10 cellular contexts compared by ENCODE assay signal in the genomic region with DNA sequence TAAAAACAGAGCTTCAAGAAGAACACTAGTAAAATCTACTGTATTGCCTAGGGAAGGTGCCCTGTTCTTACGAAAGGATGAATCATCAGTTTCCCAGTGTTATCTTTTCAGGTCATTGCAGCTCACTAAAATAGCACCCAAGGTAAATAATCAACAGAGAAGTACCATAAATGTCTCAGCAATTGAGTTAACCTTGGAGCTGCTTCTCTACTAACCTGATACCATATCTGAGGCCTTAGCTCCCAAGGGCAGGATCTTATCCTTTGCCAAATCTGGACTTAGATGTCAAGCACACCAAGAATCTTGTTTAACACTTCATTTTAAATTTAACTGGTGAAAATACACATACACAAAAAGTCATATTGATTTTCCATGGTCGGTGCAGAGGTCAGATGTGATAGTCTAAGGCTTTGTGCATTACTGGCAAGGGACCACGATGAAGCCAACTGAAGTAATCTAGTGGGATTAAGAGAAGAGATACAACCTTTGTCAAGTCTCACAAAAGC.
DNase-seq lines count a peak whose midpoint lies in the region; ATAC-seq and TF ChIP-seq lines count a peak whose summit lies in the region.
"Had no signal": no experiment of that assay in that cellular context is flagged by ENCODE, and none has a peak within 500 bp of the region (broad histone marks: within the 10 kb centered on the region; RNA-seq: fewer than 3 reads in every experiment).

No MANE protein-coding gene starts in this region.

- no peak overlapping the region for H3K4me3 Mint-ChIP-seq in MCF 10A (ENCODE audit: unreplicated experiment)

- no peaks in the 10 kb centered on the region for H4K20me1 ChIP-seq in mammary epithelial cell (ENCODE audit: insufficient read depth, low read length)

- H3K4me2 ChIP-seq in mammary epithelial cell (ENCODE audit: insufficient read depth, low read depth, low read length) = no peak overlapping the region

- ATAC-seq in HG03354 (IDR thresholded peaks at IDR 0.05; ENCODE audit: poor library complexity, severe bottlenecking, unreplicated experiment) (peak; percentile 55), thoracic aorta (ENCODE audit: insufficient number of reproducible peaks, low FRiP score, low read depth) (peak; percentile 5), HG03469 (IDR thresholded peaks at IDR 0.05; ENCODE audit: unreplicated experiment) (no peak)
- ATAC-seq: upper lobe of right lung had no signal

- CTCF ChIA-PET in MCF 10A (lab: Yijun Ruan, JAX) (interaction anchor here (0.6 to 0.9 kb wide), 3 partner anchors 14 to 785 kb away, joined by 3 to 4 read pairs (median 4); partner anchors contain the start of gene EDN1), mammary epithelial cell (lab: Charles Lee; ENCODE audit: low non-redundant PET) (no interaction called here)

- H3K36me3 ChIP-seq in breast epithelium = no peaks in the 10 kb centered on the region
- no peaks in the 10 kb centered on the region for H3K36me3 ChIP-seq in mammary epithelial cell (ENCODE audit: insufficient read depth, low read length)
- H3K36me3 ChIP-seq in thoracic aorta = no peaks in the 10 kb centered on the region
- H3K36me3 ChIP-seq: upper lobe of right lung had no signal

- no peak overlapping the region for H3K9ac ChIP-seq in mammary epithelial cell (ENCODE audit: insufficient read depth, low read length)

- intact Hi-C loops in MCF 10A (cut with micrococcal nuclease) (loop anchor here (5.0 kb wide), 1 partner anchor 71 kb away; no protein-coding TSS in a partner anchor), breast epithelium (cut with DNase I; ENCODE audit: low total_unique reads) (no loop called here), mammary epithelial cell (cut with micrococcal nuclease) (no loop called here), posterior cingulate gyrus (cut with DNase I) (no loop called here), posterior vena cava (cut with DNase I) (no loop called here)

- no peak for TF ChIP-seq CTCF in MCF 10A (IDR thresholded peaks at IDR 0.05; ENCODE audit: unreplicated experiment)
- TF ChIP-seq CTCF in breast epithelium (IDR thresholded peaks at IDR 0.05) = no peak
- TF ChIP-seq CTCF in mammary epithelial cell (conservative IDR thresholded peaks at IDR 0.05 in 1 of 2, IDR thresholded peaks at IDR 0.05 in 1 of 2; ENCODE audit: extremely low read depth in 1 of 2, insufficient read depth in 1 of 2, low read depth in 1 of 2, low read length in 2 of 2) = no peak
- TF ChIP-seq CTCF in thoracic aorta (IDR thresholded peaks at IDR 0.05) = no peak

- peak overlapping the region; percentile 20 for H3K27ac Mint-ChIP-seq in MCF 10A (ENCODE audit: low read depth, unreplicated experiment)

- in situ Hi-C loops in mammary epithelial cell (cut with MboI; ENCODE audit: low sequenced_read_pairs in 2 of 2) = no loop called here

- H3K9me3 ChIP-seq in breast epithelium (no peaks in the 10 kb centered on the region), mammary epithelial cell (replicated peaks; ENCODE audit: insufficient read depth, low read length) (no peaks in the 10 kb centered on the region), thoracic aorta (no peaks in the 10 kb centered on the region)
- H3K9me3 ChIP-seq: upper lobe of right lung had no signal

- no peak for TF ChIP-seq POLR2A in breast epithelium (IDR thresholded peaks at IDR 0.05)

- H3K36me3 Mint-ChIP-seq in MCF 10A (ENCODE audit: insufficient read depth, unreplicated experiment) = no peaks in the 10 kb centered on the region

- no peaks in the 10 kb centered on the region for H3K79me2 ChIP-seq in mammary epithelial cell (ENCODE audit: insufficient read depth, low read length)

- H2AFZ ChIP-seq in mammary epithelial cell (ENCODE audit: low read depth, low read length) = no peak overlapping the region

- H3K27me3 Mint-ChIP-seq in MCF 10A (ENCODE audit: insufficient read depth, unreplicated experiment) = no peaks in the 10 kb centered on the region

- POLR2A ChIA-PET in MCF 10A (lab: Yijun Ruan, JAX) = interaction anchor here (0.6 to 1.6 kb wide), 9 partner anchors 8 to 112 kb away, joined by 3 to 8 read pairs (median 4); partner anchors contain the start of gene EDN1

- peak; percentile 74 for DNase-seq in MCF 10A (ENCODE audit: unreplicated experiment)
- no peak for DNase-seq in breast epithelium (ENCODE audit: low spot score in 2 of 2)
- DNase-seq in mammary epithelial cell = peak; percentile 62
- DNase-seq in thoracic aorta (ENCODE audit: low spot score) = no peak
- no peak for DNase-seq in posterior cingulate gyrus
- no peak for DNase-seq in posterior vena cava (ENCODE audit: low spot score)
- DNase-seq: occipital lobe, upper lobe of right lung had no signal

- BruUV-seq in MCF 10A (replicated peaks; lab: Mats Ljungman, UMichigan) (no TSS peak), mammary epithelial cell (replicated peaks; lab: Mats Ljungman, UMichigan) (no TSS peak)

- dilution Hi-C loops in mammary epithelial cell (cut with HindIII; ENCODE audit: low sequenced_read_pairs) = no loop called here

- H3K27ac ChIP-seq in breast epithelium (no peak overlapping the region), mammary epithelial cell (ENCODE audit: insufficient read depth, low read depth, low read length) (no peak overlapping the region), thoracic aorta (peak overlapping the region in 1 of 2 donors; percentile 34)
- H3K27ac ChIP-seq: upper lobe of right lung had no signal

- H3K4me3 ChIP-seq in breast epithelium (no peak overlapping the region), mammary epithelial cell (replicated peaks in 1 of 3; ENCODE audit: insufficient read depth in 1 of 3, low read depth in 2 of 3, low read length in 3 of 3) (no peak overlapping the region), thoracic aorta (no peak overlapping the region)
- H3K4me3 ChIP-seq: upper lobe of right lung had no signal

- peaks cover 10% of the 10 kb centered on the region for H3K9me3 Mint-ChIP-seq in MCF 10A (ENCODE audit: unreplicated experiment)

- H3K27me3 ChIP-seq in breast epithelium (no peaks in the 10 kb centered on the region), mammary epithelial cell (ENCODE audit: insufficient read depth, low read length) (no peaks in the 10 kb centered on the region), thoracic aorta (replicated peaks; ENCODE audit: insufficient read depth) (no peaks in the 10 kb centered on the region)
- H3K27me3 ChIP-seq: upper lobe of right lung had no signal

- H3K4me1 ChIP-seq in breast epithelium (no peaks in the 10 kb centered on the region), mammary epithelial cell (ENCODE audit: insufficient read depth, low read length) (peaks cover 12% of the 10 kb centered on the region), thoracic aorta (ENCODE audit: control insufficient read depth in 1 of 2, low read depth in 2 of 2) (peaks cover 5 to 13% of the 10 kb centered on the region in 2 donors)
- H3K4me1 ChIP-seq: upper lobe of right lung had no signal

- H3K4me1 Mint-ChIP-seq in MCF 10A (ENCODE audit: insufficient read depth, unreplicated experiment) = peaks cover 12% of the 10 kb centered on the region

- WGBS in mammary epithelial cell (ENCODE audit: low coverage, missing lambda C conversion rate) = 71% methylated on average over 3 of the region's 3 CpGs

Comparison
In these comparisons a context has a peak if more than half of its experiments do, and no peak if none do; other contexts are left out.
1. DNase-seq: peak in MCF 10A (single experiment) and mammary epithelial cell (single experiment); none in breast epithelium (0 of 2), thoracic aorta (single experiment), posterior cingulate gyrus (0 of 10) and posterior vena cava (single experiment).